1 cellular context compared by ENCODE assay signal in the genomic region with DNA sequence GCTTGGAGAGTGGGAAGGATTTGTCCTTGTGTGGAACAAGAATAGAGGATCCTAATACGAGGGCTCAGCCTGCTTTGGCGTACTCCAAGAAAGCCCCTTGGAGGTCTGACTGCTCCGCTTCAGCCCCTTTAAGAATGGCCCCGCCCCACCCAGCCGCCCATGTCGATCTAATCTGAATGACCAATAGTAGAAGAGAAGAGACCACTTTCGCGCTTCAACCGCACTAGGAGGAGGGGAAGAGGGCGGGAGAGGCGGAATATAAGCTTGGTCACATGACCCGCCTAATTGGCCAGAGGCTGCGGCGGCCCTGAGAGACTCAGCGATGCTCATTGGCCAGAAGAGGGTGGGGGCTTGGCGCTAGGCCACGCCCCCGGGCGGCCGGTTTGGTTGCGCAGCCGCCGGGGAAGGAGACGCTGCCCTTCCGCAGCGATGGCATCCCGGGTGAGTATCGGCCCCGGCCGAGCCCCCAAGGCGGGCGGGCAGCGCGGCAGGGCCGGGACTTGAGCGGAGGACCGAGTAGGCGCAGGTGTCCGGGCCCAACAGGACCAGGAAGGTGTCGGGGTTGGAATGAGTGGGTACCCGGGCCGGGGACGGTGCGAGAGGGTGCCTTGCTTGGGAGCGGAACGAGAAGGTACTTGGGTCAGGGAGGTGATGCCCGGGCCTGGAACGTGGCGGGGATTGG.
TF ChIP-seq lines count a peak whose summit lies in the region.

A gene with protein sequence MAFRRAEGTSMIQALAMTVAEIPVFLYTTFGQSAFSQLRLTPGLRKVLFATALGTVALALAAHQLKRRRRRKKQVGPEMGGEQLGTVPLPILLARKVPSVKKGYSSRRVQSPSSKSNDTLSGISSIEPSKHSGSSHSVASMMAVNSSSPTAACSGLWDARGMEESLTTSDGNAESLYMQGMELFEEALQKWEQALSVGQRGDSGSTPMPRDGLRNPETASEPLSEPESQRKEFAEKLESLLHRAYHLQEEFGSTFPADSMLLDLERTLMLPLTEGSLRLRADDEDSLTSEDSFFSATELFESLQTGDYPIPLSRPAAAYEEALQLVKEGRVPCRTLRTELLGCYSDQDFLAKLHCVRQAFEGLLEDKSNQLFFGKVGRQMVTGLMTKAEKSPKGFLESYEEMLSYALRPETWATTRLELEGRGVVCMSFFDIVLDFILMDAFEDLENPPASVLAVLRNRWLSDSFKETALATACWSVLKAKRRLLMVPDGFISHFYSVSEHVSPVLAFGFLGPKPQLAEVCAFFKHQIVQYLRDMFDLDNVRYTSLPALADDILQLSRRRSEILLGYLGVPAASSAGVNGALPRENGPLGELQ (plus strand): TSS at position 386 of the 682 bp plus-strand sequence. CDS start 3,969 bp downstream, outside the sequence.

TF ChIP-seq in HepG2, 621 proteins besides CTCF, POLR2A, EP300 and RAD21 (continued from another document and continues in another):
- TF ChIP-seq, protein P1, sequence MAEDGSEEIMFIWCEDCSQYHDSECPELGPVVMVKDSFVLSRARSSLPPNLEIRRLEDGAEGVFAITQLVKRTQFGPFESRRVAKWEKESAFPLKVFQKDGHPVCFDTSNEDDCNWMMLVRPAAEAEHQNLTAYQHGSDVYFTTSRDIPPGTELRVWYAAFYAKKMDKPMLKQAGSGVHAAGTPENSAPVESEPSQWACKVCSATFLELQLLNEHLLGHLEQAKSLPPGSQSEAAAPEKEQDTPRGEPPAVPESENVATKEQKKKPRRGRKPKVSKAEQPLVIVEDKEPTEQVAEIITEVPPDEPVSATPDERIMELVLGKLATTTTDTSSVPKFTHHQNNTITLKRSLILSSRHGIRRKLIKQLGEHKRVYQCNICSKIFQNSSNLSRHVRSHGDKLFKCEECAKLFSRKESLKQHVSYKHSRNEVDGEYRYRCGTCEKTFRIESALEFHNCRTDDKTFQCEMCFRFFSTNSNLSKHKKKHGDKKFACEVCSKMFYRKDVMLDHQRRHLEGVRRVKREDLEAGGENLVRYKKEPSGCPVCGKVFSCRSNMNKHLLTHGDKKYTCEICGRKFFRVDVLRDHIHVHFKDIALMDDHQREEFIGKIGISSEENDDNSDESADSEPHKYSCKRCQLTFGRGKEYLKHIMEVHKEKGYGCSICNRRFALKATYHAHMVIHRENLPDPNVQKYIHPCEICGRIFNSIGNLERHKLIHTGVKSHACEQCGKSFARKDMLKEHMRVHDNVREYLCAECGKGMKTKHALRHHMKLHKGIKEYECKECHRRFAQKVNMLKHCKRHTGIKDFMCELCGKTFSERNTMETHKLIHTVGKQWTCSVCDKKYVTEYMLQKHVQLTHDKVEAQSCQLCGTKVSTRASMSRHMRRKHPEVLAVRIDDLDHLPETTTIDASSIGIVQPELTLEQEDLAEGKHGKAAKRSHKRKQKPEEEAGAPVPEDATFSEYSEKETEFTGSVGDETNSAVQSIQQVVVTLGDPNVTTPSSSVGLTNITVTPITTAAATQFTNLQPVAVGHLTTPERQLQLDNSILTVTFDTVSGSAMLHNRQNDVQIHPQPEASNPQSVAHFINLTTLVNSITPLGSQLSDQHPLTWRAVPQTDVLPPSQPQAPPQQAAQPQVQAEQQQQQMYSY (CRISPR knock-in tag; IDR thresholded peaks at IDR 0.05) = peak; percentile 30; the same call in 1 of the 2 replicates
- TF ChIP-seq, protein P2, sequence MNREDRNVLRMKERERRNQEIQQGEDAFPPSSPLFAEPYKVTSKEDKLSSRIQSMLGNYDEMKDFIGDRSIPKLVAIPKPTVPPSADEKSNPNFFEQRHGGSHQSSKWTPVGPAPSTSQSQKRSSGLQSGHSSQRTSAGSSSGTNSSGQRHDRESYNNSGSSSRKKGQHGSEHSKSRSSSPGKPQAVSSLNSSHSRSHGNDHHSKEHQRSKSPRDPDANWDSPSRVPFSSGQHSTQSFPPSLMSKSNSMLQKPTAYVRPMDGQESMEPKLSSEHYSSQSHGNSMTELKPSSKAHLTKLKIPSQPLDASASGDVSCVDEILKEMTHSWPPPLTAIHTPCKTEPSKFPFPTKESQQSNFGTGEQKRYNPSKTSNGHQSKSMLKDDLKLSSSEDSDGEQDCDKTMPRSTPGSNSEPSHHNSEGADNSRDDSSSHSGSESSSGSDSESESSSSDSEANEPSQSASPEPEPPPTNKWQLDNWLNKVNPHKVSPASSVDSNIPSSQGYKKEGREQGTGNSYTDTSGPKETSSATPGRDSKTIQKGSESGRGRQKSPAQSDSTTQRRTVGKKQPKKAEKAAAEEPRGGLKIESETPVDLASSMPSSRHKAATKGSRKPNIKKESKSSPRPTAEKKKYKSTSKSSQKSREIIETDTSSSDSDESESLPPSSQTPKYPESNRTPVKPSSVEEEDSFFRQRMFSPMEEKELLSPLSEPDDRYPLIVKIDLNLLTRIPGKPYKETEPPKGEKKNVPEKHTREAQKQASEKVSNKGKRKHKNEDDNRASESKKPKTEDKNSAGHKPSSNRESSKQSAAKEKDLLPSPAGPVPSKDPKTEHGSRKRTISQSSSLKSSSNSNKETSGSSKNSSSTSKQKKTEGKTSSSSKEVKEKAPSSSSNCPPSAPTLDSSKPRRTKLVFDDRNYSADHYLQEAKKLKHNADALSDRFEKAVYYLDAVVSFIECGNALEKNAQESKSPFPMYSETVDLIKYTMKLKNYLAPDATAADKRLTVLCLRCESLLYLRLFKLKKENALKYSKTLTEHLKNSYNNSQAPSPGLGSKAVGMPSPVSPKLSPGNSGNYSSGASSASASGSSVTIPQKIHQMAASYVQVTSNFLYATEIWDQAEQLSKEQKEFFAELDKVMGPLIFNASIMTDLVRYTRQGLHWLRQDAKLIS (CRISPR knock-in tag; IDR thresholded peaks at IDR 0.05) = no peak
- TF ChIP-seq, protein P3, sequence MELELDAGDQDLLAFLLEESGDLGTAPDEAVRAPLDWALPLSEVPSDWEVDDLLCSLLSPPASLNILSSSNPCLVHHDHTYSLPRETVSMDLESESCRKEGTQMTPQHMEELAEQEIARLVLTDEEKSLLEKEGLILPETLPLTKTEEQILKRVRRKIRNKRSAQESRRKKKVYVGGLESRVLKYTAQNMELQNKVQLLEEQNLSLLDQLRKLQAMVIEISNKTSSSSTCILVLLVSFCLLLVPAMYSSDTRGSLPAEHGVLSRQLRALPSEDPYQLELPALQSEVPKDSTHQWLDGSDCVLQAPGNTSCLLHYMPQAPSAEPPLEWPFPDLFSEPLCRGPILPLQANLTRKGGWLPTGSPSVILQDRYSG (CRISPR knock-in tag; IDR thresholded peaks at IDR 0.05) = no peak
- TF ChIP-seq, protein P4, sequence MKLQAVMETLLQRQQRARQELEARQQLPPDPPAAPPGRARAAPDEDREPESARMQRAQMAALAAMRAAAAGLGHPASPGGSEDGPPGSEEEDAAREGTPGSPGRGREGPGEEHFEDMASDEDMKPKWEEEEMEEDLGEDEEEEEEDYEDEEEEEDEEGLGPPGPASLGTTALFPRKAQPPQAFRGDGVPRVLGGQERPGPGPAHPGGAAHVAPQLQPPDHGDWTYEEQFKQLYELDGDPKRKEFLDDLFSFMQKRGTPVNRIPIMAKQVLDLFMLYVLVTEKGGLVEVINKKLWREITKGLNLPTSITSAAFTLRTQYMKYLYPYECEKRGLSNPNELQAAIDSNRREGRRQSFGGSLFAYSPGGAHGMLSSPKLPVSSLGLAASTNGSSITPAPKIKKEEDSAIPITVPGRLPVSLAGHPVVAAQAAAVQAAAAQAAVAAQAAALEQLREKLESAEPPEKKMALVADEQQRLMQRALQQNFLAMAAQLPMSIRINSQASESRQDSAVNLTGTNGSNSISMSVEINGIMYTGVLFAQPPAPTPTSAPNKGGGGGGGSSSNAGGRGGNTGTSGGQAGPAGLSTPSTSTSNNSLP (IDR thresholded peaks at IDR 0.05; ENCODE audit: low read depth, low read length) = 0 out of 2 replicates have a peak, but pooled peaks have one; percentile 16
- TF ChIP-seq NONO (IDR thresholded peaks at IDR 0.05) = no peak
- TF ChIP-seq NONO (CRISPR knock-in tag; conservative IDR thresholded peaks at IDR 0.05) = peak; percentile 42; the same call in 1 of the 2 replicates
- no peak for TF ChIP-seq ZNF775 (CRISPR knock-in tag; IDR thresholded peaks at IDR 0.05; ENCODE audit: borderline replicate concordance)
- no peak for TF ChIP-seq BRF2 (CRISPR knock-in tag; IDR thresholded peaks at IDR 0.05)
- no peak for TF ChIP-seq U2AF2 (IDR thresholded peaks at IDR 0.05; ENCODE audit: low read depth, low read length)
- no peak for TF ChIP-seq ZNF431 (CRISPR knock-in tag; IDR thresholded peaks at IDR 0.05; ENCODE audit: borderline replicate concordance, low read depth)
- no peak for TF ChIP-seq ZKSCAN1 (IDR thresholded peaks at IDR 0.05; ENCODE audit: low read length)
- no peak for TF ChIP-seq ZNF282 (IDR thresholded peaks at IDR 0.05; ENCODE audit: partially characterized antibody)
- TF ChIP-seq TCF7 (IDR thresholded peaks at IDR 0.05; ENCODE audit: low read depth) = no peak
- TF ChIP-seq RFXANK (CRISPR knock-in tag; IDR thresholded peaks at IDR 0.05) = no peak
- TF ChIP-seq ISL2 (CRISPR knock-in tag; IDR thresholded peaks at IDR 0.05) = no peak
- TF ChIP-seq SIN3B (IDR thresholded peaks at IDR 0.05; ENCODE audit: low read length) = no peak; the same call in 1 of the 2 replicates
- no peak for TF ChIP-seq ZNF512 (CRISPR knock-in tag; IDR thresholded peaks at IDR 0.05)
- no peak for TF ChIP-seq GZF1 (CRISPR knock-in tag; IDR thresholded peaks at IDR 0.05)
- TF ChIP-seq ZNF605 (CRISPR knock-in tag; IDR thresholded peaks at IDR 0.05) = peak; percentile 57; the same call in 1 of the 2 replicates
- TF ChIP-seq IKZF4 (CRISPR knock-in tag; IDR thresholded peaks at IDR 0.05; ENCODE audit: borderline replicate concordance, low read depth, not compliant biosample characterization) = peak; percentile 65
- no peak for TF ChIP-seq REXO4 (CRISPR knock-in tag; IDR thresholded peaks at IDR 0.05; ENCODE audit: borderline replicate concordance)
- TF ChIP-seq ZNF251 (CRISPR knock-in tag; IDR thresholded peaks at IDR 0.05) = no peak
- TF ChIP-seq PITX1 (CRISPR knock-in tag; IDR thresholded peaks at IDR 0.05) = peak; percentile 30; the same call in 1 of the 2 replicates
- no peak for TF ChIP-seq ZFYVE20 (CRISPR knock-in tag; IDR thresholded peaks at IDR 0.05; ENCODE audit: borderline replicate concordance, low read depth)
- no peak for TF ChIP-seq MATR3 (CRISPR knock-in tag; IDR thresholded peaks at IDR 0.05)
- TF ChIP-seq ZBTB10 (CRISPR knock-in tag; IDR thresholded peaks at IDR 0.05; ENCODE audit: borderline replicate concordance) = no peak
- no peak for TF ChIP-seq ZNF180 (CRISPR knock-in tag; IDR thresholded peaks at IDR 0.05; ENCODE audit: borderline replicate concordance, low read depth)
- no peak for TF ChIP-seq ZNF430 (CRISPR knock-in tag; IDR thresholded peaks at IDR 0.05)
- TF ChIP-seq KAT8 (CRISPR knock-in tag; IDR thresholded peaks at IDR 0.05) = peak; percentile 74
- no peak for TF ChIP-seq ZBTB42 (CRISPR knock-in tag; IDR thresholded peaks at IDR 0.05)
- TF ChIP-seq HMG20B (CRISPR knock-in tag; conservative IDR thresholded peaks at IDR 0.05) = 0 out of 2 replicates have a peak, but pooled peaks have one; percentile 51
- no peak for TF ChIP-seq PTBP1 (IDR thresholded peaks at IDR 0.05; ENCODE audit: low read depth, low read length, poor library complexity, severe bottlenecking)
- peak; percentile 57; the same call in 1 of the 2 replicates for TF ChIP-seq KDM2A (CRISPR knock-in tag; IDR thresholded peaks at IDR 0.05; ENCODE audit: borderline replicate concordance, low read depth)
